17 cellular contexts compared by ENCODE assay signal in the genomic region with DNA sequence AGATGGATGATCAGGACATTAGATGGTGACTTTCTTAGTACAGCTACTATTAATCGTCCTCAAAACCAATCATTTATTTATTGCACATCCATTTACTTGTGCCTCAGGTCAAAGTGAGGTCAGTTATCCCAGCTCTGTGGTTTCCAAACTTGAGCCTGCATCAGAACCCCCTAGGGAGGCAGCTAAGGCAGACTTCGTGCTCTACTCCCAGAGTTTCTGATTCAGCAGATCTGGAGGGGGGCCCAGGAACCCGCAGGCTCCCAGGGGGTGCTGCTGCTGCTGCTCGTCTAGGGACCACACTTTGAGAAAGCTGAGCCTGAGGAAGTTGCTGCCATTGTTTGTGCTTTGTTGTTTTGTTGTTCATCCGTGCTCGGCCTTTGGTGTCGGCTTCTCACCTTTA. TPM values are rescaled to one million over a fixed set of nuclear protein-coding genes. Genes with fewer than 3 reads are reported as not detected.
"Had no signal": no experiment of that assay in that cellular context is flagged by ENCODE, and none has a peak within 500 bp of the region (broad histone marks: within the 10 kb centered on the region; RNA-seq: fewer than 3 reads in every experiment).

No MANE protein-coding gene starts in this region.

- H3K4me2 ChIP-seq: SK-N-SH had no signal

- FAIRE-seq: islet of Langerhans had no signal

- DNase-seq: activated CD4-positive, alpha-beta T cell treated with anti-CD3 and anti-CD28 coated beads for 36 hours; activated CD8-positive, alpha-beta T cell treated with anti-CD3 and anti-CD28 coated beads for 36 hours; activated naive CD8-positive, alpha-beta T cell treated with anti-CD3 and anti-CD28 coated beads, Interleukin-2, amount 10 ng/mL, durations not matched to agents 7 days and 5 days; brain microvascular endothelial cell; dermis blood vessel endothelial cell; endodermal cell; erythroblast; left colon; SK-N-SH; stimulated activated CD4-positive, alpha-beta T cell treated with anti-CD3 and anti-CD28 coated beads, Interleukin-15, amount 100 ng/mL, for 24 hours; stimulated activated CD4-positive, alpha-beta T cell treated with anti-CD3 and anti-CD28 coated beads, Interleukin-4, amount 100 ng/mL, for 1 hour; stimulated activated naive CD4-positive, alpha-beta T cell; T-helper 1 cell; trophoblast cell had no signal

- H3K27ac Mint-ChIP-seq: activated CD4-positive, alpha-beta T cell treated with anti-CD3 and anti-CD28 coated beads for 36 hours; activated naive CD8-positive, alpha-beta T cell treated with anti-CD3 and anti-CD28 coated beads, Interleukin-2, amount 10 ng/mL, durations not matched to agents 7 days and 5 days; activated T-helper 1 cell treated with anti-CD3 and anti-CD28 coated beads, Interleukin-12 subunit alpha, Interleukin-12 subunit beta, Interleukin-2, Interleukin-4 antibody, amounts not matched to agents 30 ng/mL and 10 ng/mL and 1 ng/mL, durations not matched to agents 14 hours and 24 hours and 36 hours; endodermal cell had no signal

- H3K9ac ChIP-seq: parathyroid adenoma, SK-N-SH had no signal

- H3K79me2 ChIP-seq: parathyroid adenoma had no signal

- H3K9me3 ChIP-seq: SK-N-SH had no signal

- H3K9me3 Mint-ChIP-seq: activated CD8-positive, alpha-beta T cell treated with anti-CD3 and anti-CD28 coated beads for 36 hours; activated naive CD8-positive, alpha-beta T cell treated with anti-CD3 and anti-CD28 coated beads, Interleukin-2, amount 10 ng/mL, durations not matched to agents 7 days and 5 days; activated T-helper 1 cell treated with anti-CD3 and anti-CD28 coated beads, Interleukin-12 subunit alpha, Interleukin-12 subunit beta, Interleukin-2, Interleukin-4 antibody, amounts not matched to agents 30 ng/mL and 10 ng/mL and 1 ng/mL, durations not matched to agents 14 hours and 24 hours and 36 hours; endodermal cell had no signal

- H3K27me3 ChIP-seq: brain microvascular endothelial cell had no signal

- H2AFZ ChIP-seq: parathyroid adenoma had no signal

- ATAC-seq: activated CD4-positive, alpha-beta T cell treated with anti-CD3 and anti-CD28 coated beads for 36 hours; activated CD8-positive, alpha-beta T cell treated with anti-CD3 and anti-CD28 coated beads for 36 hours; left colon had no signal

- H3K27me3 Mint-ChIP-seq: activated CD4-positive, alpha-beta T cell treated with anti-CD3 and anti-CD28 coated beads for 36 hours; activated CD8-positive, alpha-beta T cell treated with anti-CD3 and anti-CD28 coated beads for 36 hours; activated naive CD8-positive, alpha-beta T cell treated with anti-CD3 and anti-CD28 coated beads, Interleukin-2, amount 10 ng/mL, durations not matched to agents 7 days and 5 days had no signal

- H3K4me3 Mint-ChIP-seq: activated CD4-positive, alpha-beta T cell treated with anti-CD3 and anti-CD28 coated beads for 36 hours; activated CD8-positive, alpha-beta T cell treated with anti-CD3 and anti-CD28 coated beads for 36 hours; activated naive CD8-positive, alpha-beta T cell treated with anti-CD3 and anti-CD28 coated beads, Interleukin-2, amount 10 ng/mL, durations not matched to agents 7 days and 5 days; activated T-helper 1 cell treated with anti-CD3 and anti-CD28 coated beads, Interleukin-12 subunit alpha, Interleukin-12 subunit beta, Interleukin-2, Interleukin-4 antibody, amounts not matched to agents 30 ng/mL and 10 ng/mL and 1 ng/mL, durations not matched to agents 14 hours and 24 hours and 36 hours; endodermal cell had no signal

- H3K4me1 ChIP-seq: parathyroid adenoma had no signal

- H3K4me1 Mint-ChIP-seq: endodermal cell had no signal

- H3K27ac ChIP-seq: brain microvascular endothelial cell, parathyroid adenoma had no signal

RNA-seq across cellular contexts. Expression of gene CLEC18B, which starts 44.0 kb away (rescaled TPM):
- total RNA-seq: dermis blood vessel endothelial cell, endodermal cell had no signal
